ENCODE assay signal across 25 cellular contexts in genomic region chr6:24448396-24448795, GRCh38.
"Had no signal": no experiment of that assay in that cellular context is flagged by ENCODE, and none has a peak within 500 bp of the region (broad histone marks: within the 10 kb centered on the region; RNA-seq: fewer than 3 reads in every experiment).

No MANE protein-coding gene starts in this region.

- H3K4me3 ChIP-seq: esophagus muscularis mucosa, heart right ventricle, left ventricle myocardium inferior, lower lobe of right lung, sigmoid colon, stomach, testis, tibial artery, upper lobe of left lung had no signal

- DNase-seq: cerebellar nuclear complex; cortex of kidney; effector memory CD8-positive, alpha-beta T cell; foreskin melanocyte; glutamatergic neuron; heart right ventricle; hippocampal formation; immature natural killer cell; islet precursor cell; kidney glomerular epithelial cell; left colon; left ventricle myocardium inferior; lower lobe of right lung; natural killer cell; sigmoid colon; stimulated activated CD4-positive, alpha-beta T cell treated with anti-CD3 and anti-CD28 coated beads, Interleukin-2, amount 100 ng/mL, for 24 hours; stimulated activated CD4-positive, alpha-beta T cell treated with anti-CD3 and anti-CD28 coated beads, Interleukin-4, amount 100 ng/mL, for 24 hours; stimulated activated naive CD4-positive, alpha-beta T cell treated with Interleukin-2 at 50 U/mL for 16 hours; stomach; testis; tibial artery; upper lobe of left lung had no signal

- ATAC-seq: effector memory CD8-positive, alpha-beta T cell; heart right ventricle; left colon; lower lobe of right lung; natural killer cell; stimulated activated effector memory CD8-positive, alpha-beta T cell treated with anti-CD3 and anti-CD28 coated beads, Interleukin-12 subunit alpha, Interleukin-12 subunit beta, amount 100 ng/mL, for 72 hours had no signal

- H3K4me1 ChIP-seq: esophagus muscularis mucosa, heart right ventricle, left ventricle myocardium inferior, lower lobe of right lung, parathyroid adenoma, sigmoid colon, stomach, testis, tibial artery, upper lobe of left lung had no signal

- H3K9me3 ChIP-seq: esophagus muscularis mucosa, heart right ventricle, left ventricle myocardium inferior, lower lobe of right lung, sigmoid colon, stomach, testis, tibial artery, upper lobe of left lung had no signal

- H3K27ac ChIP-seq: esophagus muscularis mucosa, heart right ventricle, left ventricle myocardium inferior, lower lobe of right lung, parathyroid adenoma, sigmoid colon, stomach, testis, tibial artery had no signal

- H3K36me3 ChIP-seq: left ventricle myocardium inferior, lower lobe of right lung, sigmoid colon, upper lobe of left lung had no signal

- H3K27me3 ChIP-seq: esophagus muscularis mucosa, heart right ventricle, sigmoid colon, stomach, testis, tibial artery, upper lobe of left lung had no signal
